Comparison of ENCODE assay signal across 23 cellular contexts in genomic region chr4:131098976-131099375, GRCh38.
"Had no signal": no experiment of that assay in that cellular context is flagged by ENCODE, and none has a peak within 500 bp of the region (broad histone marks: within the 10 kb centered on the region; RNA-seq: fewer than 3 reads in every experiment).

No MANE protein-coding gene starts in this region.

- H3K4me1 ChIP-seq: heart right ventricle, lower lobe of right lung, right lobe of liver, thyroid gland had no signal

- ATAC-seq: heart right ventricle; left ventricle myocardium superior; naive thymus-derived CD8-positive, alpha-beta T cell; right lobe of liver; stimulated activated naive CD8-positive, alpha-beta T cell treated with anti-CD3 and anti-CD28 coated beads, Interleukin-15, amount 100 ng/mL, for 72 hours had no signal

- H3K27me3 ChIP-seq: dorsolateral prefrontal cortex, heart right ventricle, ovary, right lobe of liver, thyroid gland had no signal

- H3K9me3 ChIP-seq: lower lobe of right lung, right lobe of liver, thyroid gland had no signal

- DNase-seq: dorsolateral prefrontal cortex; effector CD4-positive, alpha-beta T cell; foreskin fibroblast; glutamatergic neuron; heart right ventricle; hypothalamus; immature natural killer cell; islet precursor cell; left ventricle myocardium superior; lower lobe of right lung; naive thymus-derived CD8-positive, alpha-beta T cell; nephron progenitor cell; occipital lobe; ovary; right lobe of liver; small intestine; stimulated activated CD4-positive, alpha-beta T cell treated with anti-CD3 and anti-CD28 coated beads, Interleukin-15, amount 100 ng/mL, for 24 hours; stimulated activated CD4-positive, alpha-beta T cell treated with anti-CD3 and anti-CD28 coated beads, Interleukin-2, amount 100 ng/mL, for 48 hours; stimulated activated naive CD4-positive, alpha-beta T cell; stimulated activated naive CD8-positive, alpha-beta T cell treated with anti-CD3 and anti-CD28 coated beads, Interleukin-15, amount 100 ng/mL, for 72 hours; thyroid gland had no signal

- H3K4me3 ChIP-seq: dorsolateral prefrontal cortex, heart right ventricle, lower lobe of right lung, ovary, right lobe of liver, thyroid gland had no signal

- H3K27ac ChIP-seq: dorsolateral prefrontal cortex, heart right ventricle, lower lobe of right lung, ovary, right lobe of liver, thyroid gland had no signal

- H3K36me3 ChIP-seq: heart right ventricle, lower lobe of right lung, ovary, right lobe of liver, thyroid gland had no signal

- FAIRE-seq: colon, small intestine, urothelium cell line had no signal
